Comparison of ENCODE assay signal across 17 cellular contexts in genomic region chr9:101026824-101027223, GRCh38. TPM values are rescaled to one million over a fixed set of nuclear protein-coding genes. Genes with fewer than 3 reads are reported as not detected.
DNase-seq lines count a peak whose midpoint lies in the region; ATAC-seq and TF ChIP-seq lines count a peak whose summit lies in the region.
"Had no signal": no experiment of that assay in that cellular context is flagged by ENCODE, and none has a peak within 500 bp of the region (broad histone marks: within the 10 kb centered on the region; RNA-seq: fewer than 3 reads in every experiment).

No MANE protein-coding gene starts in this region.

- H3K27me3 ChIP-seq in right lobe of liver: no peaks in the 10 kb centered on the region
- H3K27me3 ChIP-seq in ascending aorta: peaks cover 4% of the 10 kb centered on the region

- H3K9me3 ChIP-seq in right lobe of liver (no peaks in the 10 kb centered on the region), ascending aorta (no peaks in the 10 kb centered on the region)
- H3K9me3 ChIP-seq: tibial nerve had no signal

- H3K4me3 ChIP-seq in right lobe of liver (no peak overlapping the region), ascending aorta (no peak overlapping the region)
- H3K4me3 ChIP-seq: tibial nerve had no signal

- ATAC-seq in right lobe of liver (peak; percentile 23 to 47 (median 40)), GM18907 (IDR thresholded peaks at IDR 0.05; ENCODE audit: unreplicated experiment) (no peak)
- ATAC-seq: foreskin keratinocyte had no signal

- no peak for TF ChIP-seq POLR2A in right lobe of liver (IDR thresholded peaks at IDR 0.05)

- no peak for TF ChIP-seq CTCF in right lobe of liver (IDR thresholded peaks at IDR 0.05)
- no peak for TF ChIP-seq CTCF in ascending aorta (IDR thresholded peaks at IDR 0.05)

- no peak overlapping the region for H3K27ac ChIP-seq in right lobe of liver
- no peak overlapping the region for H3K27ac ChIP-seq in ascending aorta
- H3K27ac ChIP-seq: foreskin keratinocyte, tibial nerve had no signal

- no peaks in the 10 kb centered on the region for H3K36me3 ChIP-seq in right lobe of liver
- H3K36me3 ChIP-seq in ascending aorta: no peaks in the 10 kb centered on the region
- H3K36me3 ChIP-seq: tibial nerve had no signal

- H3K4me1 ChIP-seq in right lobe of liver (peaks cover 0 to 18% (median 4%) of the 10 kb centered on the region in 4 donors), ascending aorta (no peaks in the 10 kb centered on the region)
- H3K4me1 ChIP-seq: foreskin keratinocyte had no signal

- intact Hi-C loops in right lobe of liver (cut with DNase I) (no loop called here), ascending aorta (cut with DNase I) (no loop called here)

- DNase-seq in DMS53 treated with DMSO at 0.1 percent for 48 hours (lab: John Stamatoyannopoulos, UW; ENCODE audit: unreplicated experiment) (peak; percentile 47), NCI-H1694 treated with DMSO at 0.1 percent for 48 hours (lab: John Stamatoyannopoulos, UW) (peak; percentile 16), RPMI8226 (peak; percentile 6), right lobe of liver (peak in 1 of 3 donors; percentile 48), activated gamma-delta T cell treated with Interleukin-2 at 50 U/mL for 16 hours (no peak), ascending aorta (ENCODE audit: low spot score in 2 of 2) (no peak), RKO (ENCODE audit: low spot score) (no peak)
- DNase-seq: activated effector memory CD4-positive, alpha-beta T cell treated with anti-CD3 and anti-CD28 coated beads, Interleukin-2, amount 50 U/mL, for 16 hours; effector CD8-positive, alpha-beta T cell; foreskin keratinocyte; immature natural killer cell; NK-92 treated with Interleukin-12 subunit alpha and Interleukin-12 subunit beta, amount 100 ng/mL, for 24 hours; SHP77 treated with DMSO at 0.1 percent for 48 hours had no signal

- WGBS in right lobe of liver (ENCODE audit: insufficient coverage, low coverage, low lambda C conversion rate, missing lambda C conversion rate): 32% methylated on average over 4 of the region's 4 CpGs

RNA-seq across cellular contexts. Expression of gene PLPPR1, which starts 1.7 kb away (rescaled TPM):
- total RNA-seq in right lobe of liver: 1 to 10 TPM; 1.4 to 5.4 (median 1.8) TPM
- not detected for total RNA-seq in ascending aorta
- total RNA-seq: activated CD8-positive, alpha-beta memory T cell treated with anti-CD3 and anti-CD28 coated beads for 36 hours; foreskin keratinocyte; posterior vena cava had no signal

Comparison
In these comparisons a context has a peak if more than half of its experiments do, and no peak if none do; other contexts are left out.
1. DNase-seq: peak in DMS53 treated with DMSO at 0.1 percent for 48 hours (single experiment), NCI-H1694 treated with DMSO at 0.1 percent for 48 hours (single experiment) and RPMI8226 (single experiment); none in activated gamma-delta T cell treated with Interleukin-2 at 50 U/mL for 16 hours (single experiment), ascending aorta (0 of 2) and RKO (single experiment).